10 cellular contexts compared by ENCODE assay signal in the genomic region with DNA sequence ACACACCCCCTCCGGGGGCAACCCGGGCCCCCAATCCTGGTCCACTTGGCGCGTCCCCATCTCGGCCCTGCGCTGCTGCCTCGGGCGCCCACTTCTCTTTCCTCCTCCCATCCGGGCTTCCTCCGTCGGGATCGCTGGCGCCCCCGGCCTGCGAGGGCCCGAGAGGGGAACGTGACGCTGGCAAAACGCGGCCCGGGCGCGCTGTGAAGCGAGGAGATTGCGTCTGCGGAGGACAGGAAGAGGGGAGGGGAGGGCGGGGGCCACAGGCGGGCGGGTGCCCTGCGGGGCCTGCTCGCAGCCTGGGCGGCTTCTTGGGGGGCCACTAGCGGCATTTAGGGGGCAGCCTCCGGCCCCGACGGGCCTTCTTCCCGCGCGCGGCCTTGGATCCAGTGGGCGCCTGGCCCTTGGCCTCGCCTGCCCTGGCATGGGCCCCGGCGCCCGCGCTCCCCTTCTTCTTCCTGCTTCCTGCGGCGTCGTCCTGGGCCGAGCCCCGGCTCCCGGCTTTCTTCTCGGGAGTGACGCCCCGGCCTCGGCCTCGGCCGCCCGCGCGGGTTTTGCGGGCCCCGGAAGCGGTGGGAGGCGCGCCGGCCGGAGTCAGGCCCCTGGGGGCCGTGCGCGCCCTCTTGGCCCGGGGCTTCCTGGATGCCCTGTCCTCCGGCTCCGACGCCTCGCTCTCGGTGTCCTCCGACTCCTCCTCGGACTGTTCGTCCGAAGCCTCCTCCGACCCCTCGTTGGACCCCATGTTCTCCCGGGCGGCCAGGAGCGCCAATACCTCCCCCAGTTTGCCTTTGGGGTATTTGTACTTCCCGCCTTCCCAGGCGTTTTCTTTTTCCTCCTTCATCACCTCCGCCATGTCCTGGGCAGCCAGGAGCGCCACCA. TPM values are rescaled to one million over a fixed set of nuclear protein-coding genes. Genes with fewer than 3 reads are reported as not detected.
DNase-seq lines count a peak whose midpoint lies in the region; ATAC-seq and TF ChIP-seq lines count a peak whose summit lies in the region.
"Had no signal": no experiment of that assay in that cellular context is flagged by ENCODE, and none has a peak within 500 bp of the region (broad histone marks: within the 10 kb centered on the region; RNA-seq: fewer than 3 reads in every experiment).

No MANE protein-coding gene starts in this region.

- H3K56ac ChIP-seq in mesendoderm (ENCODE audit: low read length) = peak overlapping the region; percentile 52

- H3K9me3 ChIP-seq in colonic mucosa (no peaks in the 10 kb centered on the region), upper lobe of left lung (no peaks in the 10 kb centered on the region), MG63 (no peaks in the 10 kb centered on the region)

- H3K4ac ChIP-seq in mesendoderm (ENCODE audit: low read depth, low read length) = no peak overlapping the region

- H2BK5ac ChIP-seq in mesendoderm (ENCODE audit: low read length) = no peak overlapping the region

- H4K5ac ChIP-seq in mesendoderm (ENCODE audit: low read length) = no peak overlapping the region

- peak overlapping the region in 1 of 2 donors; percentile 50 for H3K9ac ChIP-seq in colonic mucosa (ENCODE audit: low read depth in 2 of 2, low read length in 2 of 2)
- peak overlapping the region; percentile 54 for H3K9ac ChIP-seq in mesendoderm (ENCODE audit: low read length)

- peak; percentile 20 for DNase-seq in activated gamma-delta T cell treated with Interleukin-2 at 50 U/mL for 16 hours
- no peak for DNase-seq in activated gamma-delta T cell (lab: John Stamatoyannopoulos, UW)
- no peak for DNase-seq in colonic mucosa
- DNase-seq in mesendoderm = peak; percentile 54
- peak in 1 of 2 donors; percentile 91 for DNase-seq in upper lobe of left lung
- DNase-seq in MG63 = no peak
- no peak for DNase-seq in HK-2 (ENCODE audit: unreplicated experiment)
- DNase-seq in SHP77 (lab: John Stamatoyannopoulos, UW) = no peak
- DNase-seq: activated CD8-positive, alpha-beta memory T cell treated with anti-CD3 and anti-CD28 coated beads, Interleukin-2, amount 50 U/mL, for 4 hours; NCI-H1048 had no signal

- H3K4me2 ChIP-seq in mesendoderm (ENCODE audit: low read length) = peak overlapping the region; percentile 56

- H3K18ac ChIP-seq in mesendoderm (ENCODE audit: low read length) = peak overlapping the region; percentile 44

- TF ChIP-seq CTCF in colonic mucosa (IDR thresholded peaks at IDR 0.05) = no peak
- TF ChIP-seq CTCF in upper lobe of left lung (IDR thresholded peaks at IDR 0.05) = no peak

- intact Hi-C loops in colonic mucosa (cut with DNase I) = no loop called here

- peak overlapping the region; percentile 42 for H4K8ac ChIP-seq in mesendoderm (ENCODE audit: low read depth, low read length)

- H3K79me1 ChIP-seq in mesendoderm (ENCODE audit: low read length) = no peaks in the 10 kb centered on the region

- H3K36me3 ChIP-seq in colonic mucosa (no peaks in the 10 kb centered on the region), mesendoderm (ENCODE audit: control insufficient read depth, insufficient read depth, low read length) (no peaks in the 10 kb centered on the region), upper lobe of left lung (no peaks in the 10 kb centered on the region), MG63 (no peaks in the 10 kb centered on the region)

- ATAC-seq in upper lobe of left lung (ENCODE audit: low FRiP score in 2 of 2) = peak in 1 of 2 donors; percentile 64

- H3K23ac ChIP-seq in mesendoderm (ENCODE audit: low read length) = no peak overlapping the region

- no peak overlapping the region for H2BK120ac ChIP-seq in mesendoderm (ENCODE audit: low read depth, low read length)

- no peak for TF ChIP-seq POLR2A in upper lobe of left lung (IDR thresholded peaks at IDR 0.05)

- peak overlapping the region; percentile 31 for H3K4me3 ChIP-seq in colonic mucosa
- peak overlapping the region; percentile 14 for H3K4me3 ChIP-seq in mesendoderm (ENCODE audit: low read length)
- H3K4me3 ChIP-seq in upper lobe of left lung = peak overlapping the region in 3 of 4 donors; percentile 33 to 52 (median 45)
- no peak overlapping the region for H3K4me3 ChIP-seq in MG63

- H3K27ac ChIP-seq in colonic mucosa = no peak overlapping the region
- no peak overlapping the region for H3K27ac ChIP-seq in mesendoderm (ENCODE audit: low read depth, low read length)
- H3K27ac ChIP-seq in upper lobe of left lung = peak overlapping the region; percentile 18 to 58 (median 40)

- H3K27me3 ChIP-seq in colonic mucosa = peaks cover 24% of the 10 kb centered on the region
- H3K27me3 ChIP-seq in mesendoderm (ENCODE audit: insufficient read depth, low read length, poor library complexity) = peaks cover 47% of the 10 kb centered on the region
- H3K27me3 ChIP-seq in upper lobe of left lung = peaks cover 2 to 42% (median 19%) of the 10 kb centered on the region in 4 donors
- H3K27me3 ChIP-seq in MG63 = no peaks in the 10 kb centered on the region

- H2BK15ac ChIP-seq in mesendoderm (replicated peaks; ENCODE audit: low read depth) = no peak overlapping the region

- no peak overlapping the region for H2AK5ac ChIP-seq in mesendoderm (ENCODE audit: low read length)

- H3K4me1 ChIP-seq in colonic mucosa = peaks cover 4% of the 10 kb centered on the region
- H3K4me1 ChIP-seq in mesendoderm (ENCODE audit: control insufficient read depth, low read depth, low read length) = no peaks in the 10 kb centered on the region
- peaks cover 25 to 58% (median 34%) of the 10 kb centered on the region in 4 donors for H3K4me1 ChIP-seq in upper lobe of left lung

- TF ChIP-seq EP300 in upper lobe of left lung (IDR thresholded peaks at IDR 0.05) = no peak

- WGBS in mesendoderm (ENCODE audit: extremely low coverage, insufficient coverage, low lambda C conversion rate) = no CpG with 5 or more reads among the region's 90 CpGs
- 25 to 29% methylated on average over 9 to 33 of the region's 90 CpGs for WGBS in upper lobe of left lung, 2 donors

- no peaks in the 10 kb centered on the region for H3K79me2 ChIP-seq in mesendoderm (ENCODE audit: control insufficient read depth, insufficient read depth, low read length)

RNA-seq across cellular contexts. Expression of a gene that starts 2.2 kb away (rescaled TPM):
- total RNA-seq in colonic mucosa (under 1 TPM; 0.27 to 0.29 TPM), upper lobe of left lung (1 to 10 TPM in 4 of 6 donors, under 1 TPM in 2; 0.39 to 2.7 (median 1.6) TPM)
- polyA plus RNA-seq in mesendoderm (2013, experiment 1 of 2) = 0.10 TPM
- polyA plus RNA-seq in mesendoderm (2013, experiment 2 of 2) = 0.15 TPM
- not detected in 2 replicates for total RNA-seq in MG63 (2014; rRNA removed; shearing (Covaris generic); ENCODE audit: low replicate concordance)

RNA-seq across cellular contexts. Expression of a gene that starts 22.1 kb away (rescaled TPM):
- total RNA-seq in colonic mucosa = 1 to 10 TPM in 1 of 2 donors, under 1 TPM in 1; 0.35 to 1.2 TPM
- polyA plus RNA-seq in mesendoderm (2013, experiment 1 of 2) = 12.5 TPM
- polyA plus RNA-seq in mesendoderm (2013, experiment 2 of 2) = 13.0 TPM
- 1 to 10 TPM in 5 of 6 donors, under 1 TPM in 1; 0.61 to 4.8 (median 2.2) TPM for total RNA-seq in upper lobe of left lung
- 0.22 and 0.46 TPM in 2 replicates for total RNA-seq in MG63 (2014; rRNA removed; shearing (Covaris generic); ENCODE audit: low replicate concordance)

Comparison
In these comparisons a context has a peak if more than half of its experiments do, and no peak if none do; other contexts are left out.
1. DNase-seq: peak in activated gamma-delta T cell treated with Interleukin-2 at 50 U/mL for 16 hours (single experiment) and mesendoderm (single experiment); none in activated gamma-delta T cell (single experiment), colonic mucosa (single experiment), MG63 (single experiment), HK-2 (single experiment) and SHP77 (0 of 2).
2. H3K27ac ChIP-seq: peak in upper lobe of left lung (4 of 4); none in colonic mucosa (single experiment) and mesendoderm (single experiment).